Comparison of ENCODE assay signal across 8 cellular contexts in the genomic region with DNA sequence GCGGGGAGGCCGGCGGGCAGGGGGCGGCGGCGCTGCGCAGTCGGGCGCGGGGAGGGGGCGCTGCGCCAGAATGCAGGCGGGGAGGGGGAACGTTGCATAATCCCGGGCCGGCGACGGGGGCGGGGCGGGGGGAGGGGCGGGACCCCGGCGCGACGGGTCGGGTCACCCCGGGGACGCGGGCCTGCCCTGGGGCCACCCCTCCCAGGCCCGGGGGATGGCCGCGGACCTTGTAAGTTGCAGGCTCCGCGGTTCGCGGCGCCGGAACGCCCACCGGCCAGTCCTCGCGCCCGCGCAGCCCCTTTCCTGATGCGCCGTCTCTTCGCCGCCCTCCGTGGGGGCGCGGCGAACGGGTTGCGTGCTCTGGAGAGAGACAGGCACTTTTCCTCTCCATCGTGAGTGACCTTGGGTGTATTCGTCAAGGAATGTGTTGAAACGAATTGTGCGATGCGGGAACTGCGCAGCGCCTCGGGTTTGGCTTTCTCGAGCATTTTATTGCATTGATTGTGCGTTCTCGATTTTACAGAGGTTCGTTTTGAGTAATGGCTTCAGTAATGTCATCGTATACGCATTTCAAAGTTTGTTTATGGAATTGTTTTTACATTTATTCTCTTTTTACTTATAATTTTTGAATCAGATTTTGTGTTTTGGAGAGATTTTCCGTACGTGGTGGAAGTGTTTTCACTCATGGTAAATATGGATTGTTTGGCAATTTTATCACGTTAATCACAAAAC. TPM values are rescaled to one million over a fixed set of nuclear protein-coding genes. Genes with fewer than 3 reads are reported as not detected.
DNase-seq lines count a peak whose midpoint lies in the region; ATAC-seq and TF ChIP-seq lines count a peak whose summit lies in the region.

No MANE protein-coding gene starts in this region.

- no peaks in the 10 kb centered on the region for H3K27me3 ChIP-seq in esophagus (ENCODE audit: control insufficient read depth in 1 of 2, insufficient read depth in 2 of 2, low read length in 2 of 2)

- H3K9me3 ChIP-seq in esophagus (ENCODE audit: control insufficient read depth in 2 of 2, insufficient read depth in 1 of 2, low read depth in 1 of 2, low read length in 1 of 2) (no peaks in the 10 kb centered on the region), mucosa of descending colon (no peaks in the 10 kb centered on the region)

- H3K36me3 ChIP-seq in esophagus (ENCODE audit: control insufficient read depth in 2 of 2, insufficient read depth in 2 of 2, low read length in 1 of 2) (no peaks in the 10 kb centered on the region), mucosa of descending colon (ENCODE audit: low read depth) (no peaks in the 10 kb centered on the region)

- intact Hi-C loops in mucosa of descending colon (cut with DNase I, micrococcal nuclease) = no loop called here

- H3K27ac ChIP-seq in esophagus (ENCODE audit: low read depth in 2 of 2, low read length in 1 of 2) = peak overlapping the region; percentile 97

- peak; percentile 22 for ATAC-seq in GM18868 (IDR thresholded peaks at IDR 0.05; ENCODE audit: unreplicated experiment)
- ATAC-seq in HG03097 (IDR thresholded peaks at IDR 0.05; ENCODE audit: low FRiP score, unreplicated experiment) = peak; percentile 20
- ATAC-seq in mucosa of descending colon = peak; percentile 19

- H3K4me1 ChIP-seq in esophagus (ENCODE audit: control insufficient read depth in 2 of 2, insufficient read depth in 2 of 2, low read length in 1 of 2) = no peaks in the 10 kb centered on the region
- peaks cover 20% of the 10 kb centered on the region for H3K4me1 ChIP-seq in mucosa of descending colon (ENCODE audit: low read depth)

- TF ChIP-seq CTCF in AG09319 (IDR thresholded peaks at IDR 0.05; ENCODE audit: low read depth, low read length) = no peak
- no peak for TF ChIP-seq CTCF in mucosa of descending colon (IDR thresholded peaks at IDR 0.05)

- WGBS in esophagus, 2 donors = 0 to 1% methylated on average over 41 to 70 of the region's 71 CpGs

- DNase-seq in AG09319 (ENCODE audit: extremely low read depth, low read depth) (peak; percentile 46), NCI-H510A treated with DMSO at 0.1 percent for 48 hours (lab: John Stamatoyannopoulos, UW) (peak; percentile 62), mucosa of descending colon (peak; percentile 59 to 74 (median 65))
- DNase-seq in activated CD8-positive, alpha-beta memory T cell treated with anti-CD3 and anti-CD28 coated beads, Interleukin-2, amount 50 U/mL, for 48 hours = peak; percentile 70
- peak; percentile 31 for DNase-seq in stimulated activated naive CD4-positive, alpha-beta T cell treated with Interleukin-2 at 50 U/mL for 16 hours (lab: John Stamatoyannopoulos, UW)

- H3K4me3 ChIP-seq in esophagus (ENCODE audit: low read depth in 1 of 2, low read length in 2 of 2) (peak overlapping the region; percentile 86 to 87), mucosa of descending colon (peak overlapping the region; percentile 71)

RNA-seq across cellular contexts. Expression of a gene that starts 0.8 kb away (rescaled TPM):
- 10 to 100 TPM; 13.9 to 17.7 TPM for polyA plus RNA-seq in esophagus
- total RNA-seq in mucosa of descending colon = 10 to 100 TPM; 51.5 to 98.7 (median 67.7) TPM

Comparison
In these comparisons a context has a peak if more than half of its experiments do, and no peak if none do; other contexts are left out.
1. Peak in every context shown above with its lines: DNase-seq, ATAC-seq, H3K4me3 ChIP-seq and H3K27ac ChIP-seq.